Comparison of ENCODE assay signal across 20 cellular contexts in the genomic region with DNA sequence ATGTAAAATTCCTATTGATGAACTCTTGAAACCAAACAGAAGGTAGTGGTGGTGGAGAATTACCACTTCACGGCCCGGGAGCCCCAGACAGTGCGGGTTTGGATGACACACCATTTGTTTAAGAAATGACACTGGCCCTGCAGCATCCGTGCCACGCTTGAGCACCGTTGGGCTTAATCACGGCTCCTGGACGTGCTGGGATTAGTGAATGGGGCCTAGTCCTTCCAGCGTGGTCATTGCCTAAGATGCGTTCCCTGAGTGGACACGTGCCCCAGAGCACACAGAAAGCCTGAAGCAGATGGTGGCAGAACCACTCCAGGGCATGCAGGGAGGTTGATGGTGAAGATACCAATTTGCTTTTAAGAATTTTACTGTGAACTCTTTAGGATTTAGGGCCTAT. TPM values are rescaled to one million over a fixed set of nuclear protein-coding genes. Genes with fewer than 3 reads are reported as not detected.
DNase-seq lines count a peak whose midpoint lies in the region; ATAC-seq, FAIRE-seq and TF ChIP-seq lines count a peak whose summit lies in the region.
"Had no signal": no experiment of that assay in that cellular context is flagged by ENCODE, and none has a peak within 500 bp of the region (broad histone marks: within the 10 kb centered on the region; RNA-seq: fewer than 3 reads in every experiment).

No MANE protein-coding gene starts in this region.

- H3K27ac Mint-ChIP-seq in endodermal cell = no peak overlapping the region
- H3K27ac Mint-ChIP-seq: activated naive CD8-positive, alpha-beta T cell; nephron had no signal

- H3K4me1 ChIP-seq in endodermal cell (ENCODE audit: control insufficient read depth, insufficient read depth, low read length) = peaks cover 16% of the 10 kb centered on the region

- H3K9me3 Mint-ChIP-seq in endodermal cell = no peaks in the 10 kb centered on the region
- H3K9me3 Mint-ChIP-seq: activated CD4-positive, alpha-beta T cell treated with anti-CD3 and anti-CD28 coated beads, Interleukin-2, amount 10 ng/mL, durations not matched to agents 7 days and 5 days; CD8-positive, alpha-beta memory T cell; nephron; stimulated activated naive CD8-positive, alpha-beta T cell treated with anti-CD3 and anti-CD28 coated beads, Interleukin-15, amount 100 ng/mL, for 72 hours had no signal

- H3K27ac ChIP-seq in WERI-Rb-1 (peak overlapping the region; percentile 48), endodermal cell (ENCODE audit: low read depth, low read length) (no peak overlapping the region)
- H3K27ac ChIP-seq: heart left ventricle, upper lobe of left lung had no signal

- no peaks in the 10 kb centered on the region for H3K27me3 ChIP-seq in WERI-Rb-1 (ENCODE audit: insufficient read depth, low read depth, severe bottlenecking)
- H3K27me3 ChIP-seq in endodermal cell (ENCODE audit: control insufficient read depth, insufficient read depth, low read length, poor library complexity, severe bottlenecking) = no peaks in the 10 kb centered on the region
- H3K27me3 ChIP-seq: heart left ventricle, upper lobe of left lung had no signal

- peak; percentile 9 for FAIRE-seq in HTR-8/SVneo (lab: Jason Lieb, UNC)
- FAIRE-seq: islet of Langerhans, K562 had no signal

- no peak overlapping the region for H3K9ac ChIP-seq in endodermal cell (ENCODE audit: extremely low read depth, low read length, poor library complexity, severe bottlenecking)

- TF ChIP-seq CTCF in WERI-Rb-1 (IDR thresholded peaks at IDR 0.05; ENCODE audit: low read depth, low read length) (no peak), endodermal cell (conservative IDR thresholded peaks at IDR 0.05) (no peak)

- H3K36me3 Mint-ChIP-seq in endodermal cell (ENCODE audit: low read depth) = peaks cover 40% of the 10 kb centered on the region

- peaks cover 52% of the 10 kb centered on the region for H3K36me3 ChIP-seq in WERI-Rb-1
- peaks cover 50% of the 10 kb centered on the region for H3K36me3 ChIP-seq in endodermal cell (ENCODE audit: control insufficient read depth, insufficient read depth, low read length)

- no peak overlapping the region for H3K4me3 Mint-ChIP-seq in endodermal cell
- H3K4me3 Mint-ChIP-seq: activated CD4-positive, alpha-beta T cell treated with anti-CD3 and anti-CD28 coated beads, Interleukin-2, amount 10 ng/mL, durations not matched to agents 7 days and 5 days; activated naive CD8-positive, alpha-beta T cell; CD8-positive, alpha-beta memory T cell; nephron; stimulated activated naive CD8-positive, alpha-beta T cell treated with anti-CD3 and anti-CD28 coated beads, Interleukin-15, amount 100 ng/mL, for 72 hours had no signal

- DNase-seq in ACHN = peak; percentile 80
- no peak for DNase-seq in HTR-8/SVneo (ENCODE audit: insufficient read length, low spot score)
- DNase-seq in WERI-Rb-1 = peak; percentile 85
- peak; percentile 81 for DNase-seq in kidney tubule cell (ENCODE audit: low spot score)
- no peak for DNase-seq in NCI-H1048 (lab: John Stamatoyannopoulos, UW)
- DNase-seq in endodermal cell = no peak
- DNase-seq: activated CD4-positive, alpha-beta T cell treated with anti-CD3 and anti-CD28 coated beads, Interleukin-2, amount 10 ng/mL, durations not matched to agents 7 days and 5 days; activated T-cell treated with anti-CD3 and anti-CD28 coated beads, Interleukin-2, amount 50 U/mL, for 1 hour; CD8-positive, alpha-beta memory T cell; heart left ventricle; NCI-H2081 treated with DMSO at 0.1 percent for 48 hours; NCI-H69; stimulated activated naive CD8-positive, alpha-beta T cell treated with anti-CD3 and anti-CD28 coated beads, Interleukin-15, amount 100 ng/mL, for 72 hours; upper lobe of left lung had no signal

- H3K4me3 ChIP-seq in WERI-Rb-1 (ENCODE audit: low read depth, low read length) = no peak overlapping the region
- no peak overlapping the region for H3K4me3 ChIP-seq in endodermal cell (ENCODE audit: low read length)
- H3K4me3 ChIP-seq: heart left ventricle, K562, upper lobe of left lung had no signal

- H3K9me3 ChIP-seq in WERI-Rb-1 (ENCODE audit: severe bottlenecking) (no peaks in the 10 kb centered on the region), endodermal cell (ENCODE audit: control insufficient read depth, low read length) (no peaks in the 10 kb centered on the region)
- H3K9me3 ChIP-seq: heart left ventricle, upper lobe of left lung had no signal

- peaks cover 42% of the 10 kb centered on the region for H3K4me1 Mint-ChIP-seq in endodermal cell

- in situ Hi-C loops in ACHN (cut with HindIII; ENCODE audit: low pct_ligation_motif_present, low pct_unique_long_range_greater_than_20kb, low sequenced_read_pairs) = loop anchor here (25.0 kb wide), 1 partner anchor 428 kb away; the partner anchor contains the start of gene ANKRD60

- no peak for ATAC-seq in GM21723 (IDR thresholded peaks at IDR 0.05; ENCODE audit: unreplicated experiment)
- no peak for ATAC-seq in HG03460 (IDR thresholded peaks at IDR 0.05; ENCODE audit: unreplicated experiment)
- ATAC-seq: heart left ventricle; stimulated activated naive CD8-positive, alpha-beta T cell treated with anti-CD3 and anti-CD28 coated beads, Interleukin-15, amount 100 ng/mL, for 72 hours had no signal

- no peaks in the 10 kb centered on the region for H3K27me3 Mint-ChIP-seq in endodermal cell (ENCODE audit: insufficient read depth)
- H3K27me3 Mint-ChIP-seq: activated CD4-positive, alpha-beta T cell treated with anti-CD3 and anti-CD28 coated beads, Interleukin-2, amount 10 ng/mL, durations not matched to agents 7 days and 5 days; activated naive CD8-positive, alpha-beta T cell; CD8-positive, alpha-beta memory T cell; stimulated activated naive CD8-positive, alpha-beta T cell treated with anti-CD3 and anti-CD28 coated beads, Interleukin-15, amount 100 ng/mL, for 72 hours had no signal

- 89 to 97% methylated on average over 7 to 11 of the region's 11 CpGs for WGBS in endodermal cell (ENCODE audit: insufficient coverage in 1 of 2, insufficient read length in 1 of 2), 2 experiments

RNA-seq across cellular contexts. Expression of gene STX16, which starts 14.5 kb away (rescaled TPM):
- 100 to 1,000 TPM in 1 of 2 donors, 10 to 100 TPM in 1; 91.6 to 114 TPM for total RNA-seq in endodermal cell
- 60.9 TPM for polyA plus RNA-seq in endodermal cell (2013, experiment 1 of 2)
- 62.3 TPM for polyA plus RNA-seq in endodermal cell (2013, experiment 2 of 2)

RNA-seq across cellular contexts. Expression of gene NPEPL1, which starts 27.0 kb away (rescaled TPM):
- 10 to 100 TPM; 52.9 to 72.8 TPM for total RNA-seq in endodermal cell
- 24.1 TPM for polyA plus RNA-seq in endodermal cell (2013, experiment 1 of 2)
- 22.4 TPM for polyA plus RNA-seq in endodermal cell (2013, experiment 2 of 2)

Comparison
In these comparisons a context has a peak if more than half of its experiments do, and no peak if none do; other contexts are left out.
1. DNase-seq: peak in ACHN (single experiment), WERI-Rb-1 (single experiment) and kidney tubule cell (single experiment); none in HTR-8/SVneo (single experiment), NCI-H1048 (single experiment) and endodermal cell (single experiment).